Comparison of ENCODE assay signal across 1 cellular context in the genomic region with DNA sequence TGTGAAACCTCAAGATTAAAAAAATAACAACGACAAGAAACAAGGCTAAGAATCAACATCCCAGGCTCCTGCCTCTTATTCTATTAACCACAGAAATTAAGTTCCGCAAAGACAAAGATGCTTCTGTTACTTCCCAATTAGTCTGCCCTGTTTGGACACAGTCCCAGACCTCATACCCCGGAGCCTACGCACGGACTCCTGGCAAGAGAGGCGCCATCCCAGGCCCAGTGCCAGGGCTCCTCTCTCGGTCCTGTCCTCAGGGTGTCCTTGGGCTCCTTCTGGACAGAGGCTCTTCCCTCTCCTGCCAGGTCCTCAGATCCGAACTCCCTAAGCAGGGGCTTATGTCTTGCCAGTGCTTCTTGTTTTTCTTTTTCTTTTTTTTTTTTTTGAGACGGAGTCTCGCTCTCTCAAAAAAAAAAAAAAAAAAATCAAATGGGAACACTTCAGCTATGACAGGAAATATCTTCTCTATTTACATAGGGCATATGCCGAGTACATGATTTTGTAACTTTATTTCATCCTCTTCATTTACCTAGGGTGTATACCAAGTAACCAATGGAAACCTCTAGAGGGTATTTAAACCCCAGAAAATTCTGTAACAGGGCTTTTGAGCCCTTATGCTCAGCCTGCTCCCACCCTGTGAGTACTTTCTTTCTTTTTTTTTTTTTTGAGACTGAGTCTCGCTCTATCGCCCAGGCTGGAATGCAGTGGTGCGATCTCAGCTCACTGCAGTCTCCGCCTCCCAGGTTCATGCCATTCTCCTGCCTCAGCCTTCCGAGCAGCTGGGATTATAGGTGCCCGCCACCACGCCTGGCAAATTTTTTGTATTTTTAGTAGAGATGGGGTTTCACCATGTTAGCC.
TF ChIP-seq lines count a peak whose summit lies in the region.

No MANE protein-coding gene starts in this region.

TF ChIP-seq in HCT116, 20 proteins besides CTCF, POLR2A, EP300 and RAD21 (continued from another document):
- 0 out of 2 replicates have a peak, but pooled peaks have one; percentile 6 for TF ChIP-seq CEBPB (IDR thresholded peaks at IDR 0.05; ENCODE audit: low read depth)
- TF ChIP-seq EZH2 (IDR thresholded peaks at IDR 0.05) = no peak
- TF ChIP-seq CBX3 (IDR thresholded peaks at IDR 0.05; ENCODE audit: low read depth) = peak; percentile 58
- TF ChIP-seq JUND (IDR thresholded peaks at IDR 0.05) = 0 out of 2 replicates have a peak, but pooled peaks have one; percentile 5
- peak; percentile 24 for TF ChIP-seq YY1 (IDR thresholded peaks at IDR 0.05; ENCODE audit: extremely low read depth, insufficient replicate concordance, low read depth, low read length)
- no peak for TF ChIP-seq TCF7L2 (IDR thresholded peaks at IDR 0.05; ENCODE audit: borderline replicate concordance, extremely low read depth, insufficient read depth, insufficient read length)
- TF ChIP-seq EGR1 (IDR thresholded peaks at IDR 0.05; ENCODE audit: low read depth) = no peak
